In genomic region chr16:87950765-87951549, GRCh38 we compare ENCODE assay signal across 1 cellular context.
A peak's percentile ranks its signal among the peaks of the same experiment; 100 is the strongest.
TF ChIP-seq lines count a peak whose summit lies in the region.

BANP (plus strand) TSS chr16:87951434; CDS start chr16:87975116, 23,682 bp downstream.

TF ChIP-seq in liver, 16 proteins besides CTCF, POLR2A, EP300 and RAD21 (continued from another document):
- TF ChIP-seq REST (IDR thresholded peaks at IDR 0.05) (peak; percentile 65), FOXA1 (IDR thresholded peaks at IDR 0.05) (no peak), ATF3 (IDR thresholded peaks at IDR 0.05) (no peak), YY1 (IDR thresholded peaks at IDR 0.05) (peak; percentile 94), JUND (IDR thresholded peaks at IDR 0.05) (no peak)
TF ChIP-seq in liver: peak in this region for 10.
